ENCODE assay signal across 11 cellular contexts in the genomic region with DNA sequence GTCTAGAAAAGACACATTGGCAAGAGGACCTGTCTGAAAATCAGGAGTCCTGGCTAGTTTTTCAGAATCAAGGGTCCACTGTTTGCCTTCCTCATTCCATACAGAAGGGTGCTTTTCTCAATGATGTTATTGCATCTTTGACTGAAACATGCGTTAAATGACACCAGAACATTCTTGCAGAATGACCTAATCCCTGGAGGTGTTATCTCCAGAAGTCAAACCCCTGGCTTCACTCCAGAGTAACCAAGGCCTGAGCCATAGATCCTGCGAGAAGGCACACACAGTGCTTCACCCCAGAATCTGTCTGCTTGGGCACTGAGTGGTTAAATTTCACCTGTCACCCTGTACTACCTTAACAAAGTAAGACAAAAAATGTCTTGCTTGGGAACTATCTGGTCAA.
"Had no signal": no experiment of that assay in that cellular context is flagged by ENCODE, and none has a peak within 500 bp of the region (broad histone marks: within the 10 kb centered on the region; RNA-seq: fewer than 3 reads in every experiment).

No MANE protein-coding gene starts in this region.

- DNase-seq: activated CD4-positive, alpha-beta T cell treated with anti-CD3 and anti-CD28 coated beads, Interleukin-2, amount 50 U/mL, for 4 hours; activated naive CD4-positive, alpha-beta T cell treated with anti-CD3 and anti-CD28 coated beads, Interleukin-2, amount 50 U/mL, for 16 hours; activated T-cell treated with anti-CD3 and anti-CD28 coated beads, Interleukin-2, amount 50 U/mL, for 1 hour; amniotic stem cell; gastrocnemius medialis; heart right ventricle; stimulated activated CD4-positive, alpha-beta T cell treated with anti-CD3 and anti-CD28 coated beads, Interleukin-4, amount 100 ng/mL, for 4 hours; stimulated activated naive CD8-positive, alpha-beta T cell treated with anti-CD3 and anti-CD28 coated beads, Interleukin-15, amount 100 ng/mL, for 72 hours had no signal

- H3K4me3 ChIP-seq: cardiac muscle cell, gastrocnemius medialis, heart right ventricle, thoracic aorta had no signal

- ATAC-seq: activated CD4-positive, CD25-positive, alpha-beta regulatory T cell treated with anti-CD3 and anti-CD28 coated beads, Interleukin-2, amount 50 U/mL, for 24 hours; gastrocnemius medialis; stimulated activated naive CD8-positive, alpha-beta T cell treated with anti-CD3 and anti-CD28 coated beads, Interleukin-15, amount 100 ng/mL, for 72 hours had no signal
